In genomic region chr20:37777012-37777411, GRCh38 we compare ENCODE assay signal across 29 cellular contexts.
"Had no signal": no experiment of that assay in that cellular context is flagged by ENCODE, and none has a peak within 500 bp of the region (broad histone marks: within the 10 kb centered on the region; RNA-seq: fewer than 3 reads in every experiment).

No MANE protein-coding gene starts in this region.

- H3K27ac ChIP-seq: colonic mucosa, gastrocnemius medialis, neutrophil, ovary, right lobe of liver, upper lobe of left lung, vagina, VCaP had no signal

- H3K9me3 ChIP-seq: colonic mucosa, gastrocnemius medialis, neutrophil, ovary, right lobe of liver, upper lobe of left lung, vagina had no signal

- H3K4me3 Mint-ChIP-seq: activated CD8-positive, alpha-beta T cell treated with anti-CD3 and anti-CD28 coated beads for 36 hours; central memory CD8-positive, alpha-beta T cell; nephron progenitor cell; stimulated activated naive CD8-positive, alpha-beta T cell treated with anti-CD3 and anti-CD28 coated beads, Interleukin-15, amount 100 ng/mL, for 72 hours had no signal

- DNase-seq: activated CD4-positive, alpha-beta T cell treated with anti-CD3 and anti-CD28 coated beads for 1 hour; activated CD4-positive, alpha-beta T cell treated with anti-CD3 and anti-CD28 coated beads, Interleukin-2, amount 50 U/mL, for 1 hour; activated CD8-positive, alpha-beta T cell treated with anti-CD3 and anti-CD28 coated beads for 36 hours; activated naive CD4-positive, alpha-beta T cell; activated T-cell treated with anti-CD3 and anti-CD28 coated beads, Interleukin-2, amount 50 U/mL, for 48 hours; colonic mucosa; effector memory CD4-positive, alpha-beta T cell; gastrocnemius medialis; head of caudate nucleus; left cardiac atrium; left ventricle myocardium superior; nephron progenitor cell; ovary; right lobe of liver; stimulated activated CD4-positive, alpha-beta T cell treated with anti-CD3 and anti-CD28 coated beads, Interleukin-2, amount 100 ng/mL, for 48 hours; stimulated activated naive CD8-positive, alpha-beta T cell treated with anti-CD3 and anti-CD28 coated beads, Interleukin-15, amount 100 ng/mL, for 72 hours; substantia nigra; T-helper 9 cell; upper lobe of left lung had no signal

- H3K4me1 ChIP-seq: colonic mucosa, upper lobe of left lung, vagina had no signal

- H3K27ac Mint-ChIP-seq: activated CD8-positive, alpha-beta T cell treated with anti-CD3 and anti-CD28 coated beads for 36 hours; activated naive CD4-positive, alpha-beta T cell treated with anti-CD3 and anti-CD28 coated beads, Interleukin-2, amount 50 U/mL, for 72 hours; nephron progenitor cell; progenitor cell of endocrine pancreas; stimulated activated naive CD8-positive, alpha-beta T cell treated with anti-CD3 and anti-CD28 coated beads, Interleukin-15, amount 100 ng/mL, for 72 hours had no signal

- H3K4me1 Mint-ChIP-seq: central memory CD8-positive, alpha-beta T cell; nephron progenitor cell had no signal

- H3K36me3 ChIP-seq: colonic mucosa, ovary had no signal

- H3K4me3 ChIP-seq: colonic mucosa, dorsolateral prefrontal cortex, gastrocnemius medialis, ovary, right lobe of liver, upper lobe of left lung, vagina had no signal

- ATAC-seq: activated CD8-positive, alpha-beta T cell treated with anti-CD3 and anti-CD28 coated beads for 36 hours; activated naive CD4-positive, alpha-beta T cell treated with anti-CD3 and anti-CD28 coated beads, Interleukin-2, amount 50 U/mL, for 72 hours; gastrocnemius medialis; left cardiac atrium; left ventricle myocardium superior; right lobe of liver; stimulated activated naive CD8-positive, alpha-beta T cell treated with anti-CD3 and anti-CD28 coated beads, Interleukin-15, amount 100 ng/mL, for 72 hours had no signal

- H3K9me3 Mint-ChIP-seq: activated CD8-positive, alpha-beta T cell treated with anti-CD3 and anti-CD28 coated beads for 36 hours; activated naive CD4-positive, alpha-beta T cell treated with anti-CD3 and anti-CD28 coated beads, Interleukin-2, amount 50 U/mL, for 72 hours; central memory CD8-positive, alpha-beta T cell; nephron progenitor cell; stimulated activated naive CD8-positive, alpha-beta T cell treated with anti-CD3 and anti-CD28 coated beads, Interleukin-15, amount 100 ng/mL, for 72 hours had no signal

- H3K27me3 ChIP-seq: colonic mucosa, dorsolateral prefrontal cortex, gastrocnemius medialis, neutrophil, ovary, right lobe of liver, upper lobe of left lung, vagina had no signal

- H3K27me3 Mint-ChIP-seq: activated CD8-positive, alpha-beta T cell treated with anti-CD3 and anti-CD28 coated beads for 36 hours; central memory CD8-positive, alpha-beta T cell; progenitor cell of endocrine pancreas; stimulated activated naive CD8-positive, alpha-beta T cell treated with anti-CD3 and anti-CD28 coated beads, Interleukin-15, amount 100 ng/mL, for 72 hours had no signal

- FAIRE-seq: bronchial epithelial cell, keratinocyte, TTC549 had no signal
